ENCODE assay signal across 2 cellular contexts in genomic region chr10:22727663-22728062, GRCh38.
TF ChIP-seq lines count a peak whose summit lies in the region.

No MANE protein-coding gene starts in this region.

TF ChIP-seq in HepG2, 621 proteins besides CTCF, POLR2A, EP300 and RAD21 (continued from another document):
- TF ChIP-seq SMAD1 (CRISPR knock-in tag; IDR thresholded peaks at IDR 0.05; ENCODE audit: borderline replicate concordance, low read depth) (no peak), PBX2 (CRISPR knock-in tag; IDR thresholded peaks at IDR 0.05) (no peak), ZNF335 (CRISPR knock-in tag; IDR thresholded peaks at IDR 0.05) (no peak), ZNF136 (CRISPR knock-in tag; IDR thresholded peaks at IDR 0.05; ENCODE audit: low read depth) (no peak), GTF3A (CRISPR knock-in tag; conservative IDR thresholded peaks at IDR 0.05) (no peak), ZBTB7A (CRISPR knock-in tag; IDR thresholded peaks at IDR 0.05) (no peak), ZNF616 (CRISPR knock-in tag; IDR thresholded peaks at IDR 0.05; ENCODE audit: low read depth) (no peak), YEATS4 (CRISPR knock-in tag; IDR thresholded peaks at IDR 0.05; ENCODE audit: borderline replicate concordance) (no peak), MBD4 (IDR thresholded peaks at IDR 0.05; ENCODE audit: borderline replicate concordance, low read length) (no peak), ZNF282 (IDR thresholded peaks at IDR 0.05; ENCODE audit: partially characterized antibody) (no peak), KAT7 (CRISPR knock-in tag; IDR thresholded peaks at IDR 0.05; ENCODE audit: borderline replicate concordance) (no peak), ZBTB2 (CRISPR knock-in tag; IDR thresholded peaks at IDR 0.05; ENCODE audit: low read depth) (no peak)
- TF ChIP-seq, protein P1, sequence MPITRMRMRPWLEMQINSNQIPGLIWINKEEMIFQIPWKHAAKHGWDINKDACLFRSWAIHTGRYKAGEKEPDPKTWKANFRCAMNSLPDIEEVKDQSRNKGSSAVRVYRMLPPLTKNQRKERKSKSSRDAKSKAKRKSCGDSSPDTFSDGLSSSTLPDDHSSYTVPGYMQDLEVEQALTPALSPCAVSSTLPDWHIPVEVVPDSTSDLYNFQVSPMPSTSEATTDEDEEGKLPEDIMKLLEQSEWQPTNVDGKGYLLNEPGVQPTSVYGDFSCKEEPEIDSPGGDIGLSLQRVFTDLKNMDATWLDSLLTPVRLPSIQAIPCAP (CRISPR knock-in tag; IDR thresholded peaks at IDR 0.05; ENCODE audit: low read depth): no peak
- TF ChIP-seq, protein P2, sequence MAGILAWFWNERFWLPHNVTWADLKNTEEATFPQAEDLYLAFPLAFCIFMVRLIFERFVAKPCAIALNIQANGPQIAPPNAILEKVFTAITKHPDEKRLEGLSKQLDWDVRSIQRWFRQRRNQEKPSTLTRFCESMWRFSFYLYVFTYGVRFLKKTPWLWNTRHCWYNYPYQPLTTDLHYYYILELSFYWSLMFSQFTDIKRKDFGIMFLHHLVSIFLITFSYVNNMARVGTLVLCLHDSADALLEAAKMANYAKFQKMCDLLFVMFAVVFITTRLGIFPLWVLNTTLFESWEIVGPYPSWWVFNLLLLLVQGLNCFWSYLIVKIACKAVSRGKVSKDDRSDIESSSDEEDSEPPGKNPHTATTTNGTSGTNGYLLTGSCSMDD (CRISPR knock-in tag; IDR thresholded peaks at IDR 0.05): no peak

TF ChIP-seq in HEK293T, 16 proteins besides CTCF, POLR2A, EP300 and RAD21 (continued from another document):
- TF ChIP-seq, protein P3, sequence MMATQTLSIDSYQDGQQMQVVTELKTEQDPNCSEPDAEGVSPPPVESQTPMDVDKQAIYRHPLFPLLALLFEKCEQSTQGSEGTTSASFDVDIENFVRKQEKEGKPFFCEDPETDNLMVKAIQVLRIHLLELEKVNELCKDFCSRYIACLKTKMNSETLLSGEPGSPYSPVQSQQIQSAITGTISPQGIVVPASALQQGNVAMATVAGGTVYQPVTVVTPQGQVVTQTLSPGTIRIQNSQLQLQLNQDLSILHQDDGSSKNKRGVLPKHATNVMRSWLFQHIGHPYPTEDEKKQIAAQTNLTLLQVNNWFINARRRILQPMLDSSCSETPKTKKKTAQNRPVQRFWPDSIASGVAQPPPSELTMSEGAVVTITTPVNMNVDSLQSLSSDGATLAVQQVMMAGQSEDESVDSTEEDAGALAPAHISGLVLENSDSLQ (IDR thresholded peaks at IDR 0.05): no peak
- TF ChIP-seq FOXK2 (IDR thresholded peaks at IDR 0.05): no peak
- no peak for TF ChIP-seq FOXM1 (IDR thresholded peaks at IDR 0.05; ENCODE audit: borderline replicate concordance)
